In the genomic region with DNA sequence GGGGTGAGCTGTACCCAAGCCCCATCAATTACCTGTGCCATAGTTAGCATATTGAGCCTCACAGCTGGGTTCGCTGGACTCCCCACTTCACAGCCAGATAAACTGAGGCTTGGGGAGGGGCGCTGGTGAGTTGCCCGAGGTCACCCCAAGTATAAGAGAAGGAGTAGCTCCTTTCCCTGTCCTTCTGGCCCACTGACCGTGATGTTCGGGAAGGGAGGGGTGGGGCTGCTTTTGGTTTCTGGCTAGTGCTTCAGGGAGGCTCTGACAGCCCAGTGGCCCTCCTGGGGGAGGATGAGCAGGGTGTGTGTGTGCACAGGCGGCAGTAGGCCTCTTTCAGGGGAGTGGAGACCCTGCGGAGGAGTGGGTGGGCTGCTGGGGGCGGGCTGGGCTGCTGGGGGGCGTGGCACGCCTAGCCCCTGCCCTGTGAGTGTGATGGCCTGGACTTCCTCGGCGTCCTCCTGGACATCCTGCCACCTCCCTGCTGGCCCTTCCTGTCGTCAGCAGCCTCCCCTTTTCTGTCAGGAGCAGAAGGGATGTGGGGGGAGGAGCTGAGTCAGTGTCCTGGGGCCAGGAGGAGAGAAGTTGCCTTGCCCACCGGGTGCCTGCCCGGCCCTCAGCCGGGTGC, we compare ENCODE assay signal across 8 cellular contexts. TPM values are rescaled to one million over a fixed set of nuclear protein-coding genes. Genes with fewer than 3 reads are reported as not detected.
DNase-seq lines count a peak whose midpoint lies in the region; ATAC-seq and TF ChIP-seq lines count a peak whose summit lies in the region.

No MANE protein-coding gene starts in this region.

- TF ChIP-seq CTCF in left ventricle myocardium inferior (IDR thresholded peaks at IDR 0.05; ENCODE audit: borderline replicate concordance) (no peak), sigmoid colon (IDR thresholded peaks at IDR 0.05) (no peak)

- no peak for ATAC-seq in activated CD8-positive, alpha-beta T cell treated with anti-CD3 and anti-CD28 coated beads, Interleukin-2, amount 10 ng/mL, durations not matched to agents 7 days and 5 days
- no peak for ATAC-seq in HG03432 (IDR thresholded peaks at IDR 0.05; ENCODE audit: unreplicated experiment)

- H3K9me3 ChIP-seq in left ventricle myocardium inferior (replicated peaks): no peaks in the 10 kb centered on the region
- no peaks in the 10 kb centered on the region for H3K9me3 ChIP-seq in sigmoid colon

- H3K9me3 Mint-ChIP-seq in activated CD8-positive, alpha-beta T cell treated with anti-CD3 and anti-CD28 coated beads, Interleukin-2, amount 10 ng/mL, durations not matched to agents 7 days and 5 days (ENCODE audit: insufficient read depth): no peaks in the 10 kb centered on the region

- H3K36me3 ChIP-seq in left ventricle myocardium inferior (no peaks in the 10 kb centered on the region), sigmoid colon (no peaks in the 10 kb centered on the region)

- POLR2A ChIA-PET in activated CD8-positive, alpha-beta T cell treated with anti-CD3 and anti-CD28 coated beads, Interleukin-2, amount 10 ng/mL, durations not matched to agents 7 days and 5 days (lab: Charles Lee): no interaction called here

- H3K27me3 ChIP-seq in left ventricle myocardium inferior (ENCODE audit: low read depth): no peaks in the 10 kb centered on the region
- no peaks in the 10 kb centered on the region for H3K27me3 ChIP-seq in sigmoid colon

- intact Hi-C loops in left ventricle myocardium inferior (cut with micrococcal nuclease) (no loop called here), sigmoid colon (cut with DNase I) (loop anchor here (5.0 kb wide), 1 partner anchor 60 kb away; the partner anchor contains the start of gene GCAT)

- peak overlapping the region; percentile 89 for H3K4me3 Mint-ChIP-seq in activated CD8-positive, alpha-beta T cell treated with anti-CD3 and anti-CD28 coated beads, Interleukin-2, amount 10 ng/mL, durations not matched to agents 7 days and 5 days

- H3K27ac ChIP-seq in left ventricle myocardium inferior (replicated peaks): peak overlapping the region; percentile 100
- peak overlapping the region; percentile 91 to 98 (median 98) for H3K27ac ChIP-seq in sigmoid colon

- H3K27ac Mint-ChIP-seq in activated CD8-positive, alpha-beta T cell treated with anti-CD3 and anti-CD28 coated beads, Interleukin-2, amount 10 ng/mL, durations not matched to agents 7 days and 5 days: peak overlapping the region; percentile 88

- no peaks in the 10 kb centered on the region for H3K27me3 Mint-ChIP-seq in activated CD8-positive, alpha-beta T cell treated with anti-CD3 and anti-CD28 coated beads, Interleukin-2, amount 10 ng/mL, durations not matched to agents 7 days and 5 days (ENCODE audit: low read depth)

- 5 to 24% methylated on average over 16 of the region's 16 CpGs for WGBS in sigmoid colon, 2 donors

- peaks cover 38% of the 10 kb centered on the region for H3K4me1 Mint-ChIP-seq in activated CD8-positive, alpha-beta T cell treated with anti-CD3 and anti-CD28 coated beads, Interleukin-2, amount 10 ng/mL, durations not matched to agents 7 days and 5 days (ENCODE audit: low read depth)

- H3K36me3 Mint-ChIP-seq in activated CD8-positive, alpha-beta T cell treated with anti-CD3 and anti-CD28 coated beads, Interleukin-2, amount 10 ng/mL, durations not matched to agents 7 days and 5 days (ENCODE audit: low read depth): peaks cover 15% of the 10 kb centered on the region

- H3K4me1 ChIP-seq in left ventricle myocardium inferior (peaks cover 79% of the 10 kb centered on the region), sigmoid colon (peaks cover 0 to 89% (median 84%) of the 10 kb centered on the region in 4 donors)

- TF ChIP-seq POLR2A in sigmoid colon (IDR thresholded peaks at IDR 0.05): no peak

- H3K4me3 ChIP-seq in left ventricle myocardium inferior: peak overlapping the region; percentile 100
- peak overlapping the region; percentile 72 to 99 (median 76) for H3K4me3 ChIP-seq in sigmoid colon

- DNase-seq in HK-2 (ENCODE audit: unreplicated experiment) (peak; percentile 62), left ventricle myocardium inferior (peak; percentile 54), sigmoid colon (peak; percentile 84), retina (no peak), NCI-H82 (lab: John Stamatoyannopoulos, UW) (no peak), NCI-H1436 treated with DMSO at 0.1 percent for 48 hours (lab: John Stamatoyannopoulos, UW) (no peak)
- no peak for DNase-seq in activated CD8-positive, alpha-beta T cell treated with anti-CD3 and anti-CD28 coated beads, Interleukin-2, amount 10 ng/mL, durations not matched to agents 7 days and 5 days

- CTCF ChIA-PET in activated CD8-positive, alpha-beta T cell treated with anti-CD3 and anti-CD28 coated beads, Interleukin-2, amount 10 ng/mL, durations not matched to agents 7 days and 5 days (lab: Charles Lee): no interaction called here

- TF ChIP-seq EP300 in sigmoid colon (IDR thresholded peaks at IDR 0.05): no peak

RNA-seq across cellular contexts. Expression of gene TRIOBP, which starts 50.4 kb away (rescaled TPM):
- 10 to 100 TPM; 45.2 to 45.8 TPM for total RNA-seq in activated CD8-positive, alpha-beta T cell treated with anti-CD3 and anti-CD28 coated beads, Interleukin-2, amount 10 ng/mL, durations not matched to agents 7 days and 5 days
- 86.5 TPM for total RNA-seq in left ventricle myocardium inferior
- 100 to 1,000 TPM in 3 of 4 donors, 10 to 100 TPM in 1; 82.8 to 140 (median 128) TPM for total RNA-seq in sigmoid colon
- polyA plus RNA-seq in sigmoid colon: 10 to 100 TPM; 51.7 to 61.5 (median 58.7) TPM

Comparison
In these comparisons a context has a peak if more than half of its experiments do, and no peak if none do; other contexts are left out.
1. DNase-seq: peak in HK-2 (single experiment), left ventricle myocardium inferior (single experiment) and sigmoid colon (single experiment); none in activated CD8-positive, alpha-beta T cell treated with anti-CD3 and anti-CD28 coated beads, Interleukin-2, amount 10 ng/mL, durations not matched to agents 7 days and 5 days (single experiment), retina (single experiment), NCI-H82 (single experiment) and NCI-H1436 treated with DMSO at 0.1 percent for 48 hours (single experiment).